1 cellular context compared by ENCODE assay signal in the genomic region with DNA sequence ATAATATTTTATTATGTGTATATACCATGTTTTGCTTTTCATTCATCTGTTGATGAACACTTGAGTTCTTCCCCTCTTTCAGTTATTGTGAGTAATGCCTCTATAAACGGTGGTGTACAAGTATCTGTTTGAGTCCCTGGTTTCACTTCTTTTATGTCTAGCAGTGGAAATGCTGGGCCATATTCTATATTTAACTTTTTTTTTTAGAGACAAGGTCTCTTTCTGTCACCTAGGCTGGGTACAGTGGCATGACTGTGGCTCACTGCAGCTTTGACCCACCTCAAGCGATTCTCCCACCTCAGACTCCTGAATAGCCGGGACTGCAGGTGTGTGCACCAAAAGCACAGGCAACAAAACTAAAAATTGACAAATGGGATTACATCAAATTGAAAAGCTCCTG.
TF ChIP-seq lines count a peak whose summit lies in the region.

No MANE protein-coding gene starts in this region.

TF ChIP-seq in GM23338, 12 proteins besides CTCF, POLR2A, EP300 and RAD21 (continued from another document):
- TF ChIP-seq ZNF462 (CRISPR knock-in tag; IDR thresholded peaks at IDR 0.05) (no peak), JUNB (IDR thresholded peaks at IDR 0.05; ENCODE audit: unreplicated experiment) (no peak), NANOG (IDR thresholded peaks at IDR 0.05; ENCODE audit: borderline replicate concordance) (no peak), EZH2 (IDR thresholded peaks at IDR 0.05; ENCODE audit: low read depth, unreplicated experiment) (no peak)
